Comparison of ENCODE assay signal across 14 cellular contexts in the genomic region with DNA sequence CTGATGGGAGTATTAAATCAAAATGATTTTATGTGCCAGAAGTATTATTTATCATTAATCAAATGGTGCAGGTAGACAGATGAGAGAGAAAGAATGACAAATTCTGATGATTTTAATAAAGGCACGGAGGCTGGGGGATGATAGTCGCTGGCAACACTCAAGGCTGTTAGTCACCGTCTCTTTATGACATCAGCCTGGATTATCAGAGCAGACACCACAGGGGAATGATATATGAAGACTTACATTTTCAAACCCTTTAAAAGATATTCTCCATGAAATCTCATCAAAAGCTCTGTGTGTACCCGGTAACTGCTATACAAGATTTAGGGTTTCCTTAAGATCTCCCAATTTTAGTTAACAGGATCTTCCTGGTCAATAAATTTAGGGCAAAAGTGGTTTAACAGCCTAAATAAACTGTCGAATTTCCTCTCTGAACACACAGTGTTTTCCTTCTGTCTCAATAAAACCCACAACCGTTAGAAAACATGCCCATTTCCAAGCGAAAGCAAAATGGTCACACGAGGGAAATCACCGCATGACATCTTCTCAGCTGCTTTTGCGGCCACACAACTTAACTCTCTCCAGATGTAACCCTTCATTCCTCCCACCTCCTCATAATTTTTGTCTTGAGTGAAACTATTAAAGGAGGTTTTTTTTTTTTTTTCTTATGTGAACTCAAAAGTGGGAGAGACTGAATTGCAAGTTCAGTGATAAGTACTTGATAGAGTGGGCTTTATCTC.
DNase-seq lines count a peak whose midpoint lies in the region; TF ChIP-seq lines count a peak whose summit lies in the region.
"Had no signal": no experiment of that assay in that cellular context is flagged by ENCODE, and none has a peak within 500 bp of the region (broad histone marks: within the 10 kb centered on the region; RNA-seq: fewer than 3 reads in every experiment).

No MANE protein-coding gene starts in this region.

- H3K4me1 ChIP-seq in left ventricle myocardium inferior: no peaks in the 10 kb centered on the region
- H3K4me1 ChIP-seq in right atrium auricular region: no peaks in the 10 kb centered on the region
- peaks cover 17% of the 10 kb centered on the region for H3K4me1 ChIP-seq in vagina
- H3K4me1 ChIP-seq: parathyroid adenoma had no signal

- H3K9me3 ChIP-seq in left ventricle myocardium inferior (replicated peaks) (peaks cover 6% of the 10 kb centered on the region), right atrium auricular region (no peaks in the 10 kb centered on the region), vagina (no peaks in the 10 kb centered on the region)

- TF ChIP-seq POLR2A in vagina (IDR thresholded peaks at IDR 0.05): no peak

- H3K4me3 ChIP-seq in left ventricle myocardium inferior (peak overlapping the region; percentile 19), right atrium auricular region (no peak overlapping the region), fibroblast of pulmonary artery (replicated peaks; ENCODE audit: low read depth, low read length) (no peak overlapping the region), vagina (peak overlapping the region in 1 of 2 donors; percentile 15)
- H3K4me3 ChIP-seq: lung had no signal

- peaks cover 4% of the 10 kb centered on the region for H3K27me3 ChIP-seq in left ventricle myocardium inferior (ENCODE audit: low read depth)
- no peaks in the 10 kb centered on the region for H3K27me3 ChIP-seq in right atrium auricular region
- no peaks in the 10 kb centered on the region for H3K27me3 ChIP-seq in vagina

- TF ChIP-seq CTCF in left ventricle myocardium inferior (IDR thresholded peaks at IDR 0.05; ENCODE audit: borderline replicate concordance): no peak
- no peak for TF ChIP-seq CTCF in right atrium auricular region (IDR thresholded peaks at IDR 0.05)
- no peak for TF ChIP-seq CTCF in fibroblast of pulmonary artery (IDR thresholded peaks at IDR 0.05; ENCODE audit: low read length, missing control alignments)
- no peak for TF ChIP-seq CTCF in vagina (IDR thresholded peaks at IDR 0.05)

- peak overlapping the region; percentile 32 for H3K27ac ChIP-seq in left ventricle myocardium inferior (replicated peaks)
- H3K27ac ChIP-seq in right atrium auricular region: no peak overlapping the region
- peak overlapping the region; percentile 20 for H3K27ac ChIP-seq in vagina
- H3K27ac ChIP-seq: parathyroid adenoma, VCaP had no signal

- intact Hi-C loops in left ventricle myocardium inferior (cut with micrococcal nuclease): no loop called here
- intact Hi-C loops in vagina (cut with DNase I): no loop called here

- H3K36me3 ChIP-seq in left ventricle myocardium inferior: no peaks in the 10 kb centered on the region
- H3K36me3 ChIP-seq in right atrium auricular region: no peaks in the 10 kb centered on the region
- no peaks in the 10 kb centered on the region for H3K36me3 ChIP-seq in vagina

- no peak for DNase-seq in left ventricle myocardium inferior
- no peak for DNase-seq in right atrium auricular region (ENCODE audit: low spot score)
- peak; percentile 79 for DNase-seq in RPMI7951 (ENCODE audit: low read depth)
- peak; percentile 16 for DNase-seq in fibroblast of pulmonary artery (ENCODE audit: low read depth)
- DNase-seq in vagina (ENCODE audit: extremely low spot score in 2 of 2): no peak
- no peak for DNase-seq in stimulated activated CD4-positive, alpha-beta T cell treated with anti-CD3 and anti-CD28 coated beads, Interleukin-15, amount 100 ng/mL, for 24 hours
- DNase-seq in NOMO-1 treated with DMSO at 0.1 percent for 48 hours (lab: John Stamatoyannopoulos, UW; ENCODE audit: unreplicated experiment): no peak
- no peak for DNase-seq in activated naive CD4-positive, alpha-beta T cell treated with Interleukin-2 at 50 U/mL for 16 hours
- DNase-seq: activated effector memory CD4-positive, alpha-beta T cell treated with Interleukin-2 at 50 U/mL for 16 hours; cortex of kidney; NCI-H2171 treated with DMSO at 0.1 percent for 48 hours had no signal

Comparison
In these comparisons a context has a peak if more than half of its experiments do, and no peak if none do; other contexts are left out.
1. H3K27ac ChIP-seq: peak in left ventricle myocardium inferior (single experiment) and vagina (single experiment); none in right atrium auricular region (0 of 2).
2. DNase-seq: peak in RPMI7951 (single experiment) and fibroblast of pulmonary artery (single experiment); none in left ventricle myocardium inferior (single experiment), right atrium auricular region (single experiment), vagina (0 of 2), stimulated activated CD4-positive, alpha-beta T cell treated with anti-CD3 and anti-CD28 coated beads, Interleukin-15, amount 100 ng/mL, for 24 hours (single experiment), NOMO-1 treated with DMSO at 0.1 percent for 48 hours (single experiment) and activated naive CD4-positive, alpha-beta T cell treated with Interleukin-2 at 50 U/mL for 16 hours (single experiment).